In genomic region chr4:81260443-81261102, GRCh38 we compare ENCODE assay signal across 13 cellular contexts. TPM values are rescaled to one million over a fixed set of nuclear protein-coding genes. Genes with fewer than 3 reads are reported as not detected.
A peak's percentile ranks its signal among the peaks of the same experiment; 100 is the strongest.
DNase-seq lines count a peak whose midpoint lies in the region; ATAC-seq and TF ChIP-seq lines count a peak whose summit lies in the region.
"Had no signal": no experiment of that assay in that cellular context is flagged by ENCODE, and none has a peak within 500 bp of the region (broad histone marks: within the 10 kb centered on the region; RNA-seq: fewer than 3 reads in every experiment).

No MANE protein-coding gene starts in this region.

- H3K4me1 Mint-ChIP-seq in H9: peaks cover 0 to 2% of the 10 kb centered on the region in 2 experiments; a peak in 1 of 4 replicates
- H3K4me1 Mint-ChIP-seq in stimulated activated naive B cell treated with anti-CD40 and anti-IgM and Interleukin-4, amounts not matched to agents 10 μg/mL and 1 μg/mL and 100 μg/mL, for 72 hours: no peaks in the 10 kb centered on the region
- H3K4me1 Mint-ChIP-seq: activated naive CD4-positive, alpha-beta T cell treated with anti-CD3 and anti-CD28 coated beads, Interleukin-2, amount 10 ng/mL, durations not matched to agents 7 days and 5 days had no signal

- H3K27me3 Mint-ChIP-seq in H9 (ENCODE audit: low read depth): peaks cover 3% of the 10 kb centered on the region; the same call in 1 of the 2 replicates
- H3K27me3 Mint-ChIP-seq in stimulated activated naive B cell treated with anti-CD40 and anti-IgM and Interleukin-4, amounts not matched to agents 10 μg/mL and 1 μg/mL and 100 μg/mL, for 72 hours: no peaks in the 10 kb centered on the region
- H3K27me3 Mint-ChIP-seq: activated naive CD4-positive, alpha-beta T cell treated with anti-CD3 and anti-CD28 coated beads, Interleukin-2, amount 10 ng/mL, durations not matched to agents 7 days and 5 days had no signal

- H3K4me1 ChIP-seq in H9 (ENCODE audit: insufficient read depth, low read length) (no peaks in the 10 kb centered on the region), iPS DF 6.9 (ENCODE audit: control insufficient read depth, insufficient read depth, low read length) (peaks cover 2% of the 10 kb centered on the region; the same call in 1 of the 2 replicates)

- no peak overlapping the region for H3T11ph ChIP-seq in H9 (ENCODE audit: low read length)

- no peak overlapping the region for H3K56ac ChIP-seq in H9 (ENCODE audit: insufficient read length, low read depth, low read length)

- H2BK12ac ChIP-seq in H9 (ENCODE audit: insufficient read length, low read depth, low read length): no peak overlapping the region

- no peaks in the 10 kb centered on the region for H3F3A ChIP-seq in SU-DHL-6 (ENCODE audit: insufficient read depth)

- H3K9ac ChIP-seq in H9 (ENCODE audit: extremely low read depth, insufficient read length, low read length) (no peak overlapping the region), SU-DHL-6 (ENCODE audit: low read length) (no peak overlapping the region)

- H3K36me3 ChIP-seq in SU-DHL-6 (ENCODE audit: low read length) (no peaks in the 10 kb centered on the region), iPS DF 6.9 (ENCODE audit: control insufficient read depth, insufficient read depth, low read length) (no peaks in the 10 kb centered on the region)

- H3K9me3 ChIP-seq in H9 (ENCODE audit: control insufficient read depth, low read depth, low read length) (no peaks in the 10 kb centered on the region), SU-DHL-6 (ENCODE audit: insufficient read depth, low read length) (no peaks in the 10 kb centered on the region), iPS DF 6.9 (ENCODE audit: control insufficient read depth, insufficient read depth, low read length) (no peaks in the 10 kb centered on the region)

- no peaks in the 10 kb centered on the region for H3K23me2 ChIP-seq in H9 (ENCODE audit: insufficient read length, low read depth, low read length, poor library complexity, severe bottlenecking)

- H3K23ac ChIP-seq in H9 (ENCODE audit: insufficient read length, low read depth, low read length): no peak overlapping the region

- H3K27ac Mint-ChIP-seq in H9: no peak overlapping the region
- no peak overlapping the region for H3K27ac Mint-ChIP-seq in stimulated activated naive B cell treated with anti-CD40 and anti-IgM and Interleukin-4, amounts not matched to agents 10 μg/mL and 1 μg/mL and 100 μg/mL, for 72 hours
- H3K27ac Mint-ChIP-seq: activated naive CD4-positive, alpha-beta T cell treated with anti-CD3 and anti-CD28 coated beads, Interleukin-2, amount 10 ng/mL, durations not matched to agents 7 days and 5 days had no signal

- no peak overlapping the region for H3K4me3 Mint-ChIP-seq in H9
- H3K4me3 Mint-ChIP-seq in stimulated activated naive B cell treated with anti-CD40 and anti-IgM and Interleukin-4, amounts not matched to agents 10 μg/mL and 1 μg/mL and 100 μg/mL, for 72 hours: no peak overlapping the region
- H3K4me3 Mint-ChIP-seq: activated naive CD4-positive, alpha-beta T cell treated with anti-CD3 and anti-CD28 coated beads, Interleukin-2, amount 10 ng/mL, durations not matched to agents 7 days and 5 days had no signal

- no peak overlapping the region for H2BK15ac ChIP-seq in H9 (ENCODE audit: low read depth, low read length)

- no peak overlapping the region for H2AK5ac ChIP-seq in H9 (ENCODE audit: insufficient read length, low read length)

- no peak overlapping the region for H4K8ac ChIP-seq in H9 (replicated peaks; ENCODE audit: insufficient read length, low read depth, low read length)

- H3K27ac ChIP-seq in H9 (ENCODE audit: insufficient read length, low read depth, low read length) (no peak overlapping the region), SU-DHL-6 (ENCODE audit: low read depth, low read length) (no peak overlapping the region), iPS DF 6.9 (ENCODE audit: low read length) (no peak overlapping the region)
- H3K27ac ChIP-seq: RWPE1 had no signal

- peak; percentile 12 for DNase-seq in AG20443 (ENCODE audit: low spot score)
- DNase-seq in H9: peak; percentile 36
- peak; percentile 29 for DNase-seq in iPS DF 6.9 (ENCODE audit: low read depth, low spot score)
- DNase-seq in NCI-H128 (lab: John Stamatoyannopoulos, UW; ENCODE audit: unreplicated experiment): no peak
- DNase-seq in stimulated activated naive B cell treated with anti-CD40 and anti-IgM and Interleukin-4, amounts not matched to agents 10 μg/mL and 1 μg/mL and 100 μg/mL, for 72 hours: no peak
- DNase-seq: activated CD4-positive, alpha-beta T cell treated with anti-CD3 and anti-CD28 coated beads for 1 hour; activated naive CD4-positive, alpha-beta T cell treated with anti-CD3 and anti-CD28 coated beads, Interleukin-2, amount 10 ng/mL, durations not matched to agents 7 days and 5 days; left ventricle myocardium superior; retina had no signal

- H3K9me3 Mint-ChIP-seq in H9: no peaks in the 10 kb centered on the region
- H3K9me3 Mint-ChIP-seq in stimulated activated naive B cell treated with anti-CD40 and anti-IgM and Interleukin-4, amounts not matched to agents 10 μg/mL and 1 μg/mL and 100 μg/mL, for 72 hours: no peaks in the 10 kb centered on the region
- H3K9me3 Mint-ChIP-seq: activated naive CD4-positive, alpha-beta T cell treated with anti-CD3 and anti-CD28 coated beads, Interleukin-2, amount 10 ng/mL, durations not matched to agents 7 days and 5 days had no signal

- H2BK5ac ChIP-seq in H9 (ENCODE audit: insufficient read length, low read length): no peak overlapping the region

- no peak overlapping the region for H3K4me2 ChIP-seq in H9 (ENCODE audit: insufficient read depth, insufficient read length, low read length)
- no peak overlapping the region for H3K4me2 ChIP-seq in SU-DHL-6 (ENCODE audit: low read depth, low read length, poor library complexity, severe bottlenecking)

- WGBS in H9 (ENCODE audit: extremely low coverage, insufficient read length, low lambda C conversion rate): no CpG with 5 or more reads among the region's 10 CpGs
- WGBS in iPS DF 6.9 (ENCODE audit: insufficient coverage, insufficient read length): no CpG with 5 or more reads among the region's 10 CpGs

- H3K79me2 ChIP-seq in H9 (ENCODE audit: insufficient read depth, low read length) (no peaks in the 10 kb centered on the region), SU-DHL-6 (ENCODE audit: insufficient read depth, low read length) (no peaks in the 10 kb centered on the region)

- ATAC-seq in GM19328 (IDR thresholded peaks at IDR 0.05; ENCODE audit: unreplicated experiment): no peak
- no peak for ATAC-seq in HG03432 (IDR thresholded peaks at IDR 0.05; ENCODE audit: unreplicated experiment)
- ATAC-seq in stimulated activated naive B cell treated with anti-CD40 and anti-IgM and Interleukin-4, amounts not matched to agents 10 μg/mL and 1 μg/mL and 100 μg/mL, for 72 hours (replicated peaks): no peak
- ATAC-seq: left ventricle myocardium superior had no signal

- peak overlapping the region; percentile 1 for H2AFZ ChIP-seq in H9 (ENCODE audit: low read length)
- no peak overlapping the region for H2AFZ ChIP-seq in SU-DHL-6 (ENCODE audit: low read depth, low read length, severe bottlenecking)

- no peak overlapping the region for H3K4ac ChIP-seq in H9 (ENCODE audit: low read depth, low read length)

- H3K27me3 ChIP-seq in H9 (ENCODE audit: insufficient read depth, low read length) (no peaks in the 10 kb centered on the region), SU-DHL-6 (ENCODE audit: low read length) (no peaks in the 10 kb centered on the region), iPS DF 6.9 (ENCODE audit: control insufficient read depth, insufficient read depth, low read length) (no peaks in the 10 kb centered on the region)

- no peaks in the 10 kb centered on the region for H3K36me3 Mint-ChIP-seq in H9 (ENCODE audit: insufficient read depth in 1 of 3, low read depth in 3 of 3)
- no peaks in the 10 kb centered on the region for H3K36me3 Mint-ChIP-seq in stimulated activated naive B cell treated with anti-CD40 and anti-IgM and Interleukin-4, amounts not matched to agents 10 μg/mL and 1 μg/mL and 100 μg/mL, for 72 hours
- H3K36me3 Mint-ChIP-seq: activated naive CD4-positive, alpha-beta T cell treated with anti-CD3 and anti-CD28 coated beads, Interleukin-2, amount 10 ng/mL, durations not matched to agents 7 days and 5 days had no signal

- H3K79me1 ChIP-seq in H9 (ENCODE audit: insufficient read depth, low read depth, low read length, poor library complexity, severe bottlenecking): no peaks in the 10 kb centered on the region

- no peak overlapping the region for H4K5ac ChIP-seq in H9 (ENCODE audit: insufficient read length, low read depth, low read length)

- H4K20me1 ChIP-seq in H9 (ENCODE audit: control insufficient read depth, insufficient read depth, insufficient read length) (no peaks in the 10 kb centered on the region), SU-DHL-6 (ENCODE audit: low read depth, low read length) (no peaks in the 10 kb centered on the region)

- H3K4me3 ChIP-seq in SU-DHL-6 (ENCODE audit: insufficient read depth, low read length, poor library complexity, severe bottlenecking) (no peak overlapping the region), iPS DF 6.9 (ENCODE audit: low read length) (no peak overlapping the region)

- no peak overlapping the region for H4K91ac ChIP-seq in H9 (ENCODE audit: insufficient read length, low read depth, low read length)

- H3K9me2 ChIP-seq in SU-DHL-6 (replicated peaks; ENCODE audit: insufficient read depth, low read length): no peaks in the 10 kb centered on the region

- TF ChIP-seq CTCF in H9 (conservative IDR thresholded peaks at IDR 0.05) (peak; percentile 76), SU-DHL-6 (IDR thresholded peaks at IDR 0.05; ENCODE audit: insufficient read depth, low read length, poor library complexity, severe bottlenecking) (peak; percentile 32)

- no peak overlapping the region for H3K18ac ChIP-seq in H9 (ENCODE audit: insufficient read length, low read depth, low read length)

- H2BK20ac ChIP-seq in H9 (ENCODE audit: low read depth, low read length, poor library complexity, severe bottlenecking): no peak overlapping the region

- no peak overlapping the region for H2BK120ac ChIP-seq in H9 (ENCODE audit: low read depth, low read length, poor library complexity, severe bottlenecking)

- no peak overlapping the region for H3K14ac ChIP-seq in H9 (ENCODE audit: insufficient read depth, low read length)

RNA-seq across cellular contexts. Expression of gene PRKG2, which starts 45.6 kb away (rescaled TPM):
- total RNA-seq in H9 (2021): 1.6 and 1.9 TPM in 2 replicates

Comparison
In these comparisons a context has a peak if more than half of its experiments do, and no peak if none do; other contexts are left out.
1. DNase-seq: peak in AG20443 (single experiment), H9 (single experiment) and iPS DF 6.9 (single experiment); none in NCI-H128 (single experiment) and stimulated activated naive B cell treated with anti-CD40 and anti-IgM and Interleukin-4, amounts not matched to agents 10 μg/mL and 1 μg/mL and 100 μg/mL, for 72 hours (single experiment).